ENCODE assay signal across 9 cellular contexts in genomic region chr6:26044140-26045045, GRCh38. TPM values are rescaled to one million over a fixed set of nuclear protein-coding genes. Genes with fewer than 3 reads are reported as not detected.
DNase-seq lines count a peak whose midpoint lies in the region; ATAC-seq and TF ChIP-seq lines count a peak whose summit lies in the region.
"Had no signal": no experiment of that assay in that cellular context is flagged by ENCODE, and none has a peak within 500 bp of the region (broad histone marks: within the 10 kb centered on the region; RNA-seq: fewer than 3 reads in every experiment).

No MANE protein-coding gene starts in this region.

- H3K4me3 ChIP-seq in AG10803 (ENCODE audit: low read length) (peak overlapping the region; percentile 60), fibroblast of villous mesenchyme (ENCODE audit: low read depth, low read length) (peak overlapping the region; percentile 69), rectal smooth muscle tissue (ENCODE audit: low read length) (peak overlapping the region; percentile 78)

- peak overlapping the region; percentile 98 for H3K27ac ChIP-seq in rectal smooth muscle tissue (ENCODE audit: low read depth, low read length)

- H3K4me3 Mint-ChIP-seq in activated T-cell treated with anti-CD3 and anti-CD28 coated beads, Interleukin-2, amount 50 U/mL, for 72 hours: peak overlapping the region; percentile 86 to 93

- DNase-seq in AG10803 (ENCODE audit: low read depth) (peak; percentile 29), HK-2 (ENCODE audit: unreplicated experiment) (peak; percentile 44), fibroblast of villous mesenchyme (ENCODE audit: low read depth) (peak; percentile 43), GM10266 (ENCODE audit: extremely low spot score) (no peak)
- peak; percentile 65 to 73 for DNase-seq in activated T-cell treated with anti-CD3 and anti-CD28 coated beads, Interleukin-2, amount 50 U/mL, for 72 hours

- ATAC-seq in GM19438 (IDR thresholded peaks at IDR 0.05; ENCODE audit: low read depth, unreplicated experiment) (peak; percentile 26), GM18873 (IDR thresholded peaks at IDR 0.05; ENCODE audit: low FRiP score, unreplicated experiment) (no peak)
- peak; percentile 4 to 33 for ATAC-seq in activated T-cell treated with anti-CD3 and anti-CD28 coated beads, Interleukin-2, amount 50 U/mL, for 72 hours (replicated peaks in 1 of 2)
- ATAC-seq: HCT116 had no signal

- peak overlapping the region; percentile 50 for H3K9ac ChIP-seq in rectal smooth muscle tissue (ENCODE audit: low read length)

- peaks cover 26% of the 10 kb centered on the region for H3K4me1 Mint-ChIP-seq in activated T-cell treated with anti-CD3 and anti-CD28 coated beads, Interleukin-2, amount 50 U/mL, for 72 hours (ENCODE audit: low read depth)

- peak overlapping the region; percentile 99 for H3K27ac Mint-ChIP-seq in activated T-cell treated with anti-CD3 and anti-CD28 coated beads, Interleukin-2, amount 50 U/mL, for 72 hours

- no peaks in the 10 kb centered on the region for H3K36me3 ChIP-seq in rectal smooth muscle tissue (ENCODE audit: control insufficient read depth, insufficient read depth, low read length)

- peaks cover 9% of the 10 kb centered on the region for H3K4me1 ChIP-seq in rectal smooth muscle tissue (ENCODE audit: control insufficient read depth, insufficient read depth, low read length)

- no peaks in the 10 kb centered on the region for H3K36me3 Mint-ChIP-seq in activated T-cell treated with anti-CD3 and anti-CD28 coated beads, Interleukin-2, amount 50 U/mL, for 72 hours (ENCODE audit: insufficient read depth in 2 of 2)

- H3K27me3 ChIP-seq in rectal smooth muscle tissue (ENCODE audit: control insufficient read depth, insufficient read depth, low read length): no peaks in the 10 kb centered on the region

- H3K9me3 Mint-ChIP-seq in activated T-cell treated with anti-CD3 and anti-CD28 coated beads, Interleukin-2, amount 50 U/mL, for 72 hours: no peaks in the 10 kb centered on the region

- TF ChIP-seq CTCF in AG10803 (conservative IDR thresholded peaks at IDR 0.05; ENCODE audit: low read length) (no peak), fibroblast of villous mesenchyme (IDR thresholded peaks at IDR 0.05; ENCODE audit: insufficient read depth, low read depth, low read length) (no peak), GM10266 (IDR thresholded peaks at IDR 0.05; ENCODE audit: control insufficient read depth, insufficient read depth, low read depth, missing control alignments) (no peak)

- no peaks in the 10 kb centered on the region for H3K27me3 Mint-ChIP-seq in activated T-cell treated with anti-CD3 and anti-CD28 coated beads, Interleukin-2, amount 50 U/mL, for 72 hours (ENCODE audit: low read depth)

RNA-seq across cellular contexts. Expression of gene HFE, which starts 42.8 kb away (rescaled TPM):
- 1 to 10 TPM; 1.3 to 1.9 TPM for total RNA-seq in activated T-cell treated with anti-CD3 and anti-CD28 coated beads, Interleukin-2, amount 50 U/mL, for 72 hours
- 7.4 and 15.5 TPM in 2 replicates for total RNA-seq in fibroblast of villous mesenchyme
